ENCODE assay signal across 10 cellular contexts in the genomic region with DNA sequence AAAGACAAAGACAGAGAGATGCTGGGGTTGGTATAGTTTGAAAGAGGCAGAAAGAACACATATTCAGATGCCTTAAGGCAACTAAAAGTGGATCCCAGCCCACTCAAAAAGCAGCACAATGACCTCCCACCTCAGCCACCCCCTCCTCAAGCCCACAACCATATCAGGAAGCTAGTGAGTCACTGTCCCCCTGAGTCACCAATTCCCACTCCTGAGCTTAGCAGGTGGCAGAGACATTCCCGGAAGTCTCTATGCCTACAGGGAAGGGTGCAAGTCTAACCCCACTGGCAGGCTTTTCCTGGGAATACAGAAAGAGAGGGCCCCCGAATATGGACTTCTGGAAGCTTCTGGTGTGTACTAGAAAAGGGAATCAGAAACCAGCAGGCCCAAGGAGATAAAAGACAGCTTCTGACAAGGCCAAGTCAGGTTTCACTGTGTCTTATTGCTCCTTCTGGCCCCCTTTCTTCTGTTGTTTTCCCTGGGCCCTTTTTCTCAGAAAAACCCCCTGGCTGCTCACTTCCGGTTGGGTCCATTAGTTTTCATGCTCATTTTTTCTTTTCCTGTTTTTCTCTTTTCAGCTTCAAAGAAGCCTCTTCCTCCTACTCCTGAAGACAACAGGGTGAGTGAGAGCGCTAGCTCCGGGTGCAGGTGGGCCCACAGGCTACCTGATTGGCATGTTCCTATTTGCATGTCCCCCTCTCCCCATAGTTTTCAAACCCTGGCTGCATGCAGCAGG. TPM values are rescaled to one million over a fixed set of nuclear protein-coding genes. Genes with fewer than 3 reads are reported as not detected.
A peak's percentile ranks its signal among the peaks of the same experiment; 100 is the strongest.
DNase-seq lines count a peak whose midpoint lies in the region; ATAC-seq and TF ChIP-seq lines count a peak whose summit lies in the region.
"Had no signal": no experiment of that assay in that cellular context is flagged by ENCODE, and none has a peak within 500 bp of the region (broad histone marks: within the 10 kb centered on the region; RNA-seq: fewer than 3 reads in every experiment).

No MANE protein-coding gene starts in this region.

- TF ChIP-seq CTCF in SU-DHL-6 (IDR thresholded peaks at IDR 0.05; ENCODE audit: insufficient read depth, low read length, poor library complexity, severe bottlenecking) (no peak), dorsolateral prefrontal cortex (IDR thresholded peaks at IDR 0.05 in 54 of 56, conservative IDR thresholded peaks at IDR 0.05 in 2 of 56; ENCODE audit: low read depth in 1 of 56, partially characterized antibody in 56 of 56) (no peak)

- no peak overlapping the region for H3K27ac ChIP-seq in SU-DHL-6 (ENCODE audit: low read depth, low read length)
- no peak overlapping the region for H3K27ac ChIP-seq in dorsolateral prefrontal cortex
- H3K27ac ChIP-seq: esophagus muscularis mucosa had no signal

- no peak overlapping the region for H3K4me2 ChIP-seq in SU-DHL-6 (ENCODE audit: low read depth, low read length, poor library complexity, severe bottlenecking)

- H2AFZ ChIP-seq in SU-DHL-6 (ENCODE audit: low read depth, low read length, severe bottlenecking): peak overlapping the region; percentile 66

- no peaks in the 10 kb centered on the region for H3K9me2 ChIP-seq in SU-DHL-6 (replicated peaks; ENCODE audit: insufficient read depth, low read length)

- H3K27me3 ChIP-seq in SU-DHL-6 (ENCODE audit: low read length) (no peaks in the 10 kb centered on the region), dorsolateral prefrontal cortex (peaks cover 0 to 3% (median 0%) of the 10 kb centered on the region in 45 donors)
- H3K27me3 ChIP-seq: esophagus muscularis mucosa had no signal

- no peak for ATAC-seq in HG03354 (IDR thresholded peaks at IDR 0.05; ENCODE audit: poor library complexity, severe bottlenecking, unreplicated experiment)

- H3K9me3 ChIP-seq in SU-DHL-6 (ENCODE audit: insufficient read depth, low read length): no peaks in the 10 kb centered on the region
- H3K9me3 ChIP-seq: esophagus muscularis mucosa had no signal

- H3F3A ChIP-seq in SU-DHL-6 (ENCODE audit: insufficient read depth): no peaks in the 10 kb centered on the region

- H3K79me2 ChIP-seq in SU-DHL-6 (ENCODE audit: insufficient read depth, low read length): no peaks in the 10 kb centered on the region

- H3K4me3 ChIP-seq in SU-DHL-6 (ENCODE audit: insufficient read depth, low read length, poor library complexity, severe bottlenecking) (no peak overlapping the region), dorsolateral prefrontal cortex (no peak overlapping the region)
- H3K4me3 ChIP-seq: esophagus muscularis mucosa had no signal

- H3K9ac ChIP-seq in SU-DHL-6 (ENCODE audit: low read length): no peak overlapping the region

- DNase-seq in activated T-cell treated with anti-CD3 and anti-CD28 coated beads for 4 hours (peak; percentile 71), head of caudate nucleus (peak in 40 of 42 donors; percentile 4 to 85 (median 48)), dorsolateral prefrontal cortex (no peak), NOMO-1 treated with DMSO at 0.1 percent for 48 hours (lab: John Stamatoyannopoulos, UW; ENCODE audit: unreplicated experiment) (no peak)
- peak; percentile 70 for DNase-seq in stimulated activated naive CD4-positive, alpha-beta T cell treated with Interleukin-2 at 50 U/mL for 16 hours (lab: John Stamatoyannopoulos, UW)
- DNase-seq: MM.1S had no signal

- no peaks in the 10 kb centered on the region for H4K20me1 ChIP-seq in SU-DHL-6 (ENCODE audit: low read depth, low read length)

- intact Hi-C loops in head of caudate nucleus (cut with DNase I) (no loop called here), dorsolateral prefrontal cortex (cut with DNase I) (no loop called here)

- no peaks in the 10 kb centered on the region for H3K36me3 ChIP-seq in SU-DHL-6 (ENCODE audit: low read length)
- H3K36me3 ChIP-seq: esophagus muscularis mucosa had no signal

RNA-seq across cellular contexts. Expression of a gene that starts 36.8 kb away (rescaled TPM):
- 1 to 10 TPM in 16 of 120 experiments, under 1 TPM in 66, not detected in 38; 0.10 to 2.9 (median 0.57) TPM for total RNA-seq in dorsolateral prefrontal cortex

RNA-seq across cellular contexts. Expression of a gene that starts 48.5 kb away (rescaled TPM):
- 100 to 1,000 TPM; 150 to 487 (median 373) TPM for total RNA-seq in dorsolateral prefrontal cortex

RNA-seq across cellular contexts. Expression of a gene that starts 51.4 kb away (rescaled TPM):
- total RNA-seq in dorsolateral prefrontal cortex: not detected
- total RNA-seq: esophagus muscularis mucosa; T-helper 2 cell treated with Interferon-gamma antibody and Interleukin-4, amounts not matched to agents 100 ng/mL and 5 ng/mL, for 36 hours had no signal

Comparison
In these comparisons a context has a peak if more than half of its experiments do, and no peak if none do; other contexts are left out.
1. DNase-seq: peak in activated T-cell treated with anti-CD3 and anti-CD28 coated beads for 4 hours (single experiment), head of caudate nucleus (40 of 42) and stimulated activated naive CD4-positive, alpha-beta T cell treated with Interleukin-2 at 50 U/mL for 16 hours (single experiment); none in dorsolateral prefrontal cortex (0 of 10) and NOMO-1 treated with DMSO at 0.1 percent for 48 hours (single experiment).